Comparison of ENCODE assay signal across 23 cellular contexts in genomic region chr3:55332191-55332590, GRCh38.
"Had no signal": no experiment of that assay in that cellular context is flagged by ENCODE, and none has a peak within 500 bp of the region (broad histone marks: within the 10 kb centered on the region; RNA-seq: fewer than 3 reads in every experiment).

No MANE protein-coding gene starts in this region.

- H3K27me3 Mint-ChIP-seq: effector memory CD8-positive, alpha-beta T cell had no signal

- H3K4me3 ChIP-seq: left lung, pancreas, smooth muscle cell, testis, tibial artery had no signal

- H3K4me1 Mint-ChIP-seq: immature natural killer cell; naive thymus-derived CD4-positive, alpha-beta T cell; stimulated activated effector memory CD8-positive, alpha-beta T cell treated with anti-CD3 and anti-CD28 coated beads, Interleukin-12 subunit alpha, Interleukin-12 subunit beta, amount 100 ng/mL, for 72 hours had no signal

- H3K4me3 Mint-ChIP-seq: effector memory CD8-positive, alpha-beta T cell; immature natural killer cell; naive thymus-derived CD4-positive, alpha-beta T cell; stimulated activated effector memory CD8-positive, alpha-beta T cell treated with anti-CD3 and anti-CD28 coated beads, Interleukin-12 subunit alpha, Interleukin-12 subunit beta, amount 100 ng/mL, for 72 hours; type B pancreatic cell had no signal

- ATAC-seq: effector memory CD8-positive, alpha-beta T cell; left lung; naive thymus-derived CD4-positive, alpha-beta T cell; pancreas; sciatic nerve; stimulated activated effector memory CD8-positive, alpha-beta T cell treated with anti-CD3 and anti-CD28 coated beads, Interleukin-12 subunit alpha, Interleukin-12 subunit beta, amount 100 ng/mL, for 72 hours had no signal

- H3K36me3 ChIP-seq: left lung, pancreas, tibial artery had no signal

- H3K27me3 ChIP-seq: left lung, pancreas, testis, tibial artery had no signal

- H3K27ac Mint-ChIP-seq: effector memory CD8-positive, alpha-beta T cell; immature natural killer cell; naive thymus-derived CD4-positive, alpha-beta T cell; stimulated activated effector memory CD8-positive, alpha-beta T cell treated with anti-CD3 and anti-CD28 coated beads, Interleukin-12 subunit alpha, Interleukin-12 subunit beta, amount 100 ng/mL, for 72 hours; type B pancreatic cell had no signal

- H3K27ac ChIP-seq: left lung, pancreas, testis, tibial artery had no signal

- H3K9me3 ChIP-seq: left lung, pancreas, testis, tibial artery had no signal

- H3K36me3 Mint-ChIP-seq: immature natural killer cell; naive thymus-derived CD4-positive, alpha-beta T cell; stimulated activated effector memory CD8-positive, alpha-beta T cell treated with anti-CD3 and anti-CD28 coated beads, Interleukin-12 subunit alpha, Interleukin-12 subunit beta, amount 100 ng/mL, for 72 hours; type B pancreatic cell had no signal

- H3K9me3 Mint-ChIP-seq: type B pancreatic cell had no signal

- DNase-seq: cerebellar nuclear complex; cortex of kidney; effector memory CD8-positive, alpha-beta T cell; hypothalamus; immature natural killer cell; islet precursor cell; mesendoderm; midbrain; naive thymus-derived CD4-positive, alpha-beta T cell; occipital lobe; pancreas; stimulated activated CD4-positive, alpha-beta T cell treated with anti-CD3 and anti-CD28 coated beads, Interleukin-12 subunit alpha, Interleukin-12 subunit beta, amount 100 ng/mL, for 4 hours; stimulated activated CD4-positive, alpha-beta T cell treated with anti-CD3 and anti-CD28 coated beads, Interleukin-1b, Interleukin-23, amount 100 ng/mL, for 48 hours; stimulated activated CD4-positive, alpha-beta T cell treated with anti-CD3 and anti-CD28 coated beads, Interleukin-4, amount 100 ng/mL, for 24 hours; stimulated activated naive CD4-positive, alpha-beta T cell treated with Interleukin-2 at 50 U/mL for 16 hours; substantia nigra; testis; tibial artery had no signal

- H3K4me1 ChIP-seq: left lung, pancreas, tibial artery had no signal
